Comparison of ENCODE assay signal across 1 cellular context in genomic region chr2:241702405-241703127, GRCh38.
TF ChIP-seq lines count a peak whose summit lies in the region.

No MANE protein-coding gene starts in this region.

TF ChIP-seq in HepG2, 621 proteins besides CTCF, POLR2A, EP300 and RAD21 (continued from another document):
- TF ChIP-seq ZNF407 (CRISPR knock-in tag; IDR thresholded peaks at IDR 0.05; ENCODE audit: not compliant biosample characterization) (peak; percentile 76), ZNF75D (CRISPR knock-in tag; IDR thresholded peaks at IDR 0.05; ENCODE audit: borderline replicate concordance) (no peak), TMF1 (CRISPR knock-in tag; IDR thresholded peaks at IDR 0.05; ENCODE audit: low read depth) (0 out of 2 replicates have a peak, but pooled peaks have one; percentile 78), ZNF333 (CRISPR knock-in tag; IDR thresholded peaks at IDR 0.05; ENCODE audit: borderline replicate concordance) (no peak), PCBP2 (optimal IDR thresholded peaks at IDR 0.05; ENCODE audit: low read depth, low read length, poor library complexity, severe bottlenecking) (no peak), ZMAT3 (CRISPR knock-in tag; conservative IDR thresholded peaks at IDR 0.05) (no peak), ZNF619 (CRISPR knock-in tag; IDR thresholded peaks at IDR 0.05) (no peak), PHF21A (CRISPR knock-in tag; IDR thresholded peaks at IDR 0.05) (peak; percentile 63; the same call in 1 of the 2 replicates), ZNF383 (CRISPR knock-in tag; IDR thresholded peaks at IDR 0.05; ENCODE audit: borderline replicate concordance) (no peak), ZNF577 (CRISPR knock-in tag; IDR thresholded peaks at IDR 0.05; ENCODE audit: borderline replicate concordance, low read depth) (no peak), REXO4 (CRISPR knock-in tag; IDR thresholded peaks at IDR 0.05; ENCODE audit: borderline replicate concordance) (no peak), ZNF143 (CRISPR knock-in tag; IDR thresholded peaks at IDR 0.05) (no peak), HOXA5 (CRISPR knock-in tag; IDR thresholded peaks at IDR 0.05) (no peak; the same call in 1 of the 2 replicates), ZNF580 (CRISPR knock-in tag; IDR thresholded peaks at IDR 0.05; ENCODE audit: borderline replicate concordance, low read depth) (no peak), ZBTB25 (CRISPR knock-in tag; IDR thresholded peaks at IDR 0.05) (0 out of 2 replicates have a peak, but pooled peaks have one; percentile 33), SKI (IDR thresholded peaks at IDR 0.05; ENCODE audit: partially characterized antibody) (peak; percentile 67), ZNF282 (IDR thresholded peaks at IDR 0.05; ENCODE audit: partially characterized antibody) (no peak), RFXAP (CRISPR knock-in tag; IDR thresholded peaks at IDR 0.05; ENCODE audit: borderline replicate concordance) (0 out of 2 replicates have a peak, but pooled peaks have one; percentile 59), ZNF713 (CRISPR knock-in tag; IDR thresholded peaks at IDR 0.05) (no peak), DNMT3B (CRISPR knock-in tag; conservative IDR thresholded peaks at IDR 0.05) (no peak), CREB1 (IDR thresholded peaks at IDR 0.05) (0 out of 2 replicates have a peak, but pooled peaks have one; percentile 13), CREB1 (CRISPR knock-in tag; IDR thresholded peaks at IDR 0.05) (no peak), ZNF747 (CRISPR knock-in tag; IDR thresholded peaks at IDR 0.05; ENCODE audit: borderline replicate concordance) (peak; percentile 90; the same call in 1 of the 2 replicates), NCOA1 (CRISPR knock-in tag; IDR thresholded peaks at IDR 0.05) (no peak), ETS1 (CRISPR knock-in tag; IDR thresholded peaks at IDR 0.05) (no peak), NFYC (CRISPR knock-in tag; IDR thresholded peaks at IDR 0.05) (no peak), ZNF513 (CRISPR knock-in tag; conservative IDR thresholded peaks at IDR 0.05) (no peak), ZNF639 (CRISPR knock-in tag; conservative IDR thresholded peaks at IDR 0.05) (peak; percentile 66; the same call in 1 of the 2 replicates), SCMH1 (CRISPR knock-in tag; IDR thresholded peaks at IDR 0.05; ENCODE audit: borderline replicate concordance) (no peak), HNRNPUL1 (IDR thresholded peaks at IDR 0.05; ENCODE audit: low read depth, low read length) (no peak), ZNF746 (CRISPR knock-in tag; IDR thresholded peaks at IDR 0.05) (0 out of 2 replicates have a peak, but pooled peaks have one; percentile 25), SAP130 (CRISPR knock-in tag; IDR thresholded peaks at IDR 0.05; ENCODE audit: low read depth) (peak; percentile 96), FOSL2 (CRISPR knock-in tag; IDR thresholded peaks at IDR 0.05) (peak; percentile 8), POLR2AphosphoS2 (IDR thresholded peaks at IDR 0.05; ENCODE audit: low read depth, low read length) (no peak), ZNF530 (CRISPR knock-in tag; IDR thresholded peaks at IDR 0.05; ENCODE audit: low read depth) (no peak), ARID5B (CRISPR knock-in tag; IDR thresholded peaks at IDR 0.05) (peak; percentile 34; the same call in 1 of the 2 replicates), HDAC1 (CRISPR knock-in tag; IDR thresholded peaks at IDR 0.05) (peak; percentile 90), TBX2 (CRISPR knock-in tag; IDR thresholded peaks at IDR 0.05; ENCODE audit: borderline replicate concordance) (peak; percentile 66), TRIM24 (CRISPR knock-in tag; IDR thresholded peaks at IDR 0.05) (no peak), ZNF512B (CRISPR knock-in tag; IDR thresholded peaks at IDR 0.05; ENCODE audit: borderline replicate concordance) (no peak)
